Comparison of ENCODE assay signal across 24 cellular contexts in the genomic region with DNA sequence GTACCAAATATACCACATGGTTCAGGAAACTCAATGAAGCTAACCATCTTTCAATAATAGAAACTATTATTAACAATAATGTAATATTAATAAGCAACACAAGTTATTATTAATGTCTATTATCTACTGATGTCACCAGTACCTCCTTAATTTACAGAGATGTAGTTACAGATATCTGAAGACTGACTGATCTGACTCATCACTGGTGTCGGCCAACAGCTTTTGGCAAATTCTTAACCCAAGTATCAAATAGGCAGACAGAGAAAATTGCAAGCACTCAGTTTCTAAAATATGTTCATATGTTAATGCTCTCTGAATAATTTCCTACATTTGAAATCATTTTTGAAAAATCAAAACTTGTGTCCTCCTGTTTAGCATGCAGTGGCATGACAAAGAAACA.
A peak's percentile ranks its signal among the peaks of the same experiment; 100 is the strongest.
DNase-seq lines count a peak whose midpoint lies in the region; ATAC-seq and TF ChIP-seq lines count a peak whose summit lies in the region.
"Had no signal": no experiment of that assay in that cellular context is flagged by ENCODE, and none has a peak within 500 bp of the region (broad histone marks: within the 10 kb centered on the region; RNA-seq: fewer than 3 reads in every experiment).

No MANE protein-coding gene starts in this region.

- no peak overlapping the region for H3K27ac ChIP-seq in RWPE2 (ENCODE audit: poor library complexity, severe bottlenecking)
- no peak overlapping the region for H3K27ac ChIP-seq in foreskin keratinocyte
- H3K27ac ChIP-seq: spleen, tibial artery had no signal

- H3K9me3 Mint-ChIP-seq in CD14-positive monocyte: peaks cover 0 to 2% (median 0%) of the 10 kb centered on the region in 7 donors
- H3K9me3 Mint-ChIP-seq: activated CD4-positive, alpha-beta memory T cell treated with anti-CD3 and anti-CD28 coated beads, Interleukin-2, amount 10 ng/mL, durations not matched to agents 7 days and 5 days had no signal

- TF ChIP-seq CTCF in RWPE2 (IDR thresholded peaks at IDR 0.05; ENCODE audit: poor library complexity, severe bottlenecking) (no peak), foreskin keratinocyte (conservative IDR thresholded peaks at IDR 0.05) (no peak), GM10266 (IDR thresholded peaks at IDR 0.05; ENCODE audit: control insufficient read depth, insufficient read depth, low read depth, missing control alignments) (no peak), CD14-positive monocyte (IDR thresholded peaks at IDR 0.05) (no peak)

- H3K27me3 Mint-ChIP-seq in CD14-positive monocyte (ENCODE audit: low read depth in 3 of 3): peaks cover 0 to 3% (median 0%) of the 10 kb centered on the region in 3 donors
- H3K27me3 Mint-ChIP-seq: activated CD4-positive, alpha-beta memory T cell treated with anti-CD3 and anti-CD28 coated beads, Interleukin-2, amount 10 ng/mL, durations not matched to agents 7 days and 5 days had no signal

- no peak overlapping the region for H3K4me3 Mint-ChIP-seq in CD14-positive monocyte
- H3K4me3 Mint-ChIP-seq: activated CD4-positive, alpha-beta memory T cell treated with anti-CD3 and anti-CD28 coated beads, Interleukin-2, amount 10 ng/mL, durations not matched to agents 7 days and 5 days; naive thymus-derived CD8-positive, alpha-beta T cell had no signal

- H3K4me1 Mint-ChIP-seq in CD14-positive monocyte: no peaks in the 10 kb centered on the region
- H3K4me1 Mint-ChIP-seq: activated CD4-positive, alpha-beta memory T cell treated with anti-CD3 and anti-CD28 coated beads, Interleukin-2, amount 10 ng/mL, durations not matched to agents 7 days and 5 days; naive thymus-derived CD8-positive, alpha-beta T cell had no signal

- no peak overlapping the region for H3K27ac Mint-ChIP-seq in CD14-positive monocyte
- H3K27ac Mint-ChIP-seq: activated CD4-positive, alpha-beta memory T cell treated with anti-CD3 and anti-CD28 coated beads, Interleukin-2, amount 10 ng/mL, durations not matched to agents 7 days and 5 days; naive thymus-derived CD8-positive, alpha-beta T cell had no signal

- peak; percentile 62 for ATAC-seq in GM18873 (IDR thresholded peaks at IDR 0.05; ENCODE audit: low FRiP score, unreplicated experiment)
- peak; percentile 69 for ATAC-seq in HG02885 (IDR thresholded peaks at IDR 0.05; ENCODE audit: poor library complexity, unreplicated experiment)
- ATAC-seq in RWPE2 (ENCODE audit: low read depth): 0 out of 3 replicates have a peak, but pooled peaks have one; percentile 33
- ATAC-seq in foreskin keratinocyte: peak; percentile 57
- ATAC-seq: left colon; naive thymus-derived CD8-positive, alpha-beta T cell; stimulated activated naive CD8-positive, alpha-beta T cell treated with anti-CD3 and anti-CD28 coated beads, Interleukin-15, Interleukin-2, amounts not matched to agents 100 U/mL and 50 U/mL, for 24 hours had no signal

- no peaks in the 10 kb centered on the region for H3K9me3 ChIP-seq in RWPE2 (ENCODE audit: severe bottlenecking)
- H3K9me3 ChIP-seq: spleen, tibial artery had no signal

- H3K36me3 ChIP-seq in RWPE2 (ENCODE audit: low read depth): no peaks in the 10 kb centered on the region
- H3K36me3 ChIP-seq: spleen, tibial artery had no signal

- DNase-seq in RWPE2 (ENCODE audit: low spot score): no peak
- no peak for DNase-seq in foreskin keratinocyte
- DNase-seq in central memory CD4-positive, alpha-beta T cell: no peak
- DNase-seq in GM10266 (ENCODE audit: extremely low spot score): no peak
- no peak for DNase-seq in CD14-positive monocyte (ENCODE audit: low spot score)
- DNase-seq in stimulated activated CD4-positive, alpha-beta T cell treated with anti-CD3 and anti-CD28 coated beads, Interleukin-2, amount 100 ng/mL, for 48 hours: no peak
- DNase-seq: activated CD4-positive, alpha-beta memory T cell treated with anti-CD3 and anti-CD28 coated beads, Interleukin-2, amount 10 ng/mL, durations not matched to agents 7 days and 5 days; activated CD4-positive, CD25-positive, alpha-beta regulatory T cell; activated effector memory CD4-positive, alpha-beta T cell treated with Interleukin-2 at 50 U/mL for 16 hours; cortex of kidney; DMS53; head of caudate nucleus; left colon; MM.1S; naive thymus-derived CD8-positive, alpha-beta T cell; NCI-H146; NCI-H526; retina; spleen; stimulated activated CD4-positive, alpha-beta T cell treated with anti-CD3 and anti-CD28 coated beads, Interleukin-4, amount 100 ng/mL, for 4 hours; stimulated activated naive CD8-positive, alpha-beta T cell treated with anti-CD3 and anti-CD28 coated beads, Interleukin-15, Interleukin-2, amounts not matched to agents 100 U/mL and 50 U/mL, for 24 hours; tibial artery had no signal

- H3K36me3 Mint-ChIP-seq in CD14-positive monocyte: no peaks in the 10 kb centered on the region
- H3K36me3 Mint-ChIP-seq: naive thymus-derived CD8-positive, alpha-beta T cell had no signal

- no peak overlapping the region for H3K4me3 ChIP-seq in RWPE2 (ENCODE audit: severe bottlenecking)
- H3K4me3 ChIP-seq: spleen, tibial artery had no signal

- H3K27me3 ChIP-seq in RWPE2 (ENCODE audit: insufficient read depth, poor library complexity, severe bottlenecking): no peaks in the 10 kb centered on the region
- H3K27me3 ChIP-seq in foreskin keratinocyte: no peaks in the 10 kb centered on the region
- H3K27me3 ChIP-seq: spleen, tibial artery had no signal

- intact Hi-C loops in CD14-positive monocyte (cut with micrococcal nuclease): no loop called here

- H3K4me1 ChIP-seq in RWPE2 (ENCODE audit: insufficient read depth, poor library complexity, severe bottlenecking): peaks cover 14% of the 10 kb centered on the region
- H3K4me1 ChIP-seq in foreskin keratinocyte: peaks cover 14% of the 10 kb centered on the region
- H3K4me1 ChIP-seq: spleen, tibial artery had no signal
